2 cellular contexts compared by ENCODE assay signal in the genomic region with DNA sequence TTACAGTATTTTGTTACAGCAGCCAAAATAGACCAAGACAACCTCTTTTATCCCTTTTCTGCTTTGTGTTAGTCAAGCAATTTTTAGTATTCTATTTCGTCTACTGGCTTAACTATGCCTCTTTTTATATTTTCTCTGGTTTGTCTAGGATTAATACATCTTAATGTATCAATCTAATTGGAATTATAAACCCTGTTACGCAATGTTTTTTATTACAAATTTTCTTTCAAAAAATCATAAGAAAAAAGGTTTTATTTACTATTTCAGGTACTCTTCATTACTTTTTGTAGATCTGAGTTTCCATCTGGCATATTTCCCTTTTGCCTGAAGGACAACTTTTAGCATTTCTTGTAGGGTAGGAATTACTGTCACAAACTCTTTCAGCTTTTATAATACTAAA.
TF ChIP-seq lines count a peak whose summit lies in the region.

No MANE protein-coding gene starts in this region.

TF ChIP-seq in IMR-90, 13 proteins besides CTCF, POLR2A, EP300 and RAD21 (continued from another document):
- TF ChIP-seq NFE2L2 (IDR thresholded peaks at IDR 0.05; ENCODE audit: low read depth, low read length) = no peak
- peak; percentile 61; the same call in 1 of the 2 replicates for TF ChIP-seq CEBPB (IDR thresholded peaks at IDR 0.05; ENCODE audit: low read depth, low read length)
- TF ChIP-seq SMC3 (IDR thresholded peaks at IDR 0.05; ENCODE audit: low read depth, low read length) = no peak

TF ChIP-seq in H1, 55 proteins besides CTCF, POLR2A, EP300 and RAD21 (continued from another document):
- TF ChIP-seq BRCA1 (IDR thresholded peaks at IDR 0.05; ENCODE audit: low read depth, low read length) = no peak
